12 cellular contexts compared by ENCODE assay signal in genomic region chr15:100733088-100733487, GRCh38.
DNase-seq lines count a peak whose midpoint lies in the region; ATAC-seq, FAIRE-seq and TF ChIP-seq lines count a peak whose summit lies in the region.
"Had no signal": no experiment of that assay in that cellular context is flagged by ENCODE, and none has a peak within 500 bp of the region (broad histone marks: within the 10 kb centered on the region; RNA-seq: fewer than 3 reads in every experiment).

No MANE protein-coding gene starts in this region.

- H3K4me1 ChIP-seq in HCT116 (ENCODE audit: control insufficient read depth in 1 of 2, insufficient read depth in 2 of 2, low read length in 2 of 2) (peaks cover 19 to 73% of the 10 kb centered on the region in 2 experiments), astrocyte (ENCODE audit: insufficient read depth, low read length) (peaks cover 13% of the 10 kb centered on the region), skeletal muscle tissue (ENCODE audit: control insufficient read depth in 3 of 3, insufficient read depth in 3 of 3, low read length in 3 of 3) (peaks cover 6 to 14% (median 6%) of the 10 kb centered on the region in 3 donors)

- H3K9me3 ChIP-seq in HCT116 (ENCODE audit: control insufficient read depth in 1 of 2, insufficient read depth in 1 of 2, low read depth in 1 of 2, low read length in 2 of 2) (peaks cover 0 to 6% of the 10 kb centered on the region in 2 experiments; a peak in 1 of 4 replicates), astrocyte (ENCODE audit: insufficient read depth, low read depth, low read length) (no peaks in the 10 kb centered on the region), skeletal muscle tissue (ENCODE audit: control insufficient read depth in 3 of 3, low read length in 3 of 3) (no peaks in the 10 kb centered on the region)
- H3K9me3 ChIP-seq: upper lobe of left lung had no signal

- H3K4me3 Mint-ChIP-seq in astrocyte (ENCODE audit: unreplicated experiment): no peak overlapping the region
- H3K4me3 Mint-ChIP-seq in stimulated activated memory B cell treated with anti-CD40 and anti-IgM and Interleukin-4, amounts not matched to agents 10 μg/mL and 1 μg/mL and 100 μg/mL, for 72 hours: no peak overlapping the region
- H3K4me3 Mint-ChIP-seq: dendritic cell treated with granulocyte-macrophage colony-stimulating factor and Interleukin-4, amounts not matched to agents 40 ng/mL and 50 ng/mL, for 4 days had no signal

- H4K20me1 ChIP-seq in HCT116 (ENCODE audit: insufficient read depth): no peaks in the 10 kb centered on the region
- no peaks in the 10 kb centered on the region for H4K20me1 ChIP-seq in astrocyte (ENCODE audit: insufficient read depth, low read length)

- H3K79me2 ChIP-seq in HCT116 (ENCODE audit: insufficient read depth, low read length) (no peaks in the 10 kb centered on the region), astrocyte (ENCODE audit: insufficient read depth, low read length) (no peaks in the 10 kb centered on the region)

- intact Hi-C loops in HCT116 (cut with micrococcal nuclease): no loop called here

- TF ChIP-seq CTCF in HCT116 (IDR thresholded peaks at IDR 0.05 in 2 of 3, conservative IDR thresholded peaks at IDR 0.05 in 1 of 3; ENCODE audit: borderline replicate concordance in 1 of 3, insufficient read depth in 1 of 3, low read depth in 2 of 3, low read length in 2 of 3) (no peak), astrocyte (IDR thresholded peaks at IDR 0.05; ENCODE audit: insufficient read depth, low read depth, low read length) (no peak)

- H3K4me1 Mint-ChIP-seq in astrocyte (ENCODE audit: low read depth, unreplicated experiment): peaks cover 11% of the 10 kb centered on the region
- H3K4me1 Mint-ChIP-seq in stimulated activated memory B cell treated with anti-CD40 and anti-IgM and Interleukin-4, amounts not matched to agents 10 μg/mL and 1 μg/mL and 100 μg/mL, for 72 hours: no peaks in the 10 kb centered on the region

- H3K4me3 ChIP-seq in HCT116 (replicated peaks in 1 of 2; ENCODE audit: low read depth in 1 of 2, low read length in 2 of 2) (peak overlapping the region in 1 of 2 experiments; percentile 28; a peak in 1 of 4 replicates), astrocyte (ENCODE audit: insufficient read depth, low read depth, low read length) (no peak overlapping the region), skeletal muscle tissue (ENCODE audit: low read length in 3 of 3) (no peak overlapping the region)
- H3K4me3 ChIP-seq: upper lobe of left lung had no signal

- ATAC-seq in HCT116 (peak; percentile 35), HG02798 (IDR thresholded peaks at IDR 0.05; ENCODE audit: poor library complexity, unreplicated experiment) (no peak)
- no peak for ATAC-seq in stimulated activated memory B cell treated with anti-CD40 and anti-IgM and Interleukin-4, amounts not matched to agents 10 μg/mL and 1 μg/mL and 100 μg/mL, for 72 hours

- no peak overlapping the region for H3K27ac Mint-ChIP-seq in astrocyte (ENCODE audit: unreplicated experiment)
- no peak overlapping the region for H3K27ac Mint-ChIP-seq in stimulated activated memory B cell treated with anti-CD40 and anti-IgM and Interleukin-4, amounts not matched to agents 10 μg/mL and 1 μg/mL and 100 μg/mL, for 72 hours
- H3K27ac Mint-ChIP-seq: dendritic cell treated with granulocyte-macrophage colony-stimulating factor and Interleukin-4, amounts not matched to agents 40 ng/mL and 50 ng/mL, for 4 days had no signal

- POLR2A ChIA-PET in HCT116 (lab: Charles Lee): interaction anchor here (1.0 to 1.4 kb wide), 3 partner anchors 20 to 181 kb away, joined by 4 to 5 read pairs (median 4); partner anchors contain the start of gene ALDH1A3

- no peak for TF ChIP-seq POLR2A in HCT116 (IDR thresholded peaks at IDR 0.05; ENCODE audit: borderline replicate concordance, extremely low read depth, insufficient read depth, insufficient read length)

- H3K27ac ChIP-seq in HCT116 (ENCODE audit: low read depth, low read length) (peak overlapping the region; percentile 72), astrocyte (ENCODE audit: low read depth, low read length) (peak overlapping the region; percentile 15), skeletal muscle tissue (ENCODE audit: low read depth, low read length) (peak overlapping the region; percentile 51)
- H3K27ac ChIP-seq: HL-60, upper lobe of left lung had no signal

- peaks cover 9% of the 10 kb centered on the region for H3K9me3 Mint-ChIP-seq in astrocyte (ENCODE audit: unreplicated experiment)
- H3K9me3 Mint-ChIP-seq in stimulated activated memory B cell treated with anti-CD40 and anti-IgM and Interleukin-4, amounts not matched to agents 10 μg/mL and 1 μg/mL and 100 μg/mL, for 72 hours: peaks cover 3% of the 10 kb centered on the region

- no peaks in the 10 kb centered on the region for H3K27me3 ChIP-seq in HCT116 (ENCODE audit: insufficient read depth, low read length)
- no peaks in the 10 kb centered on the region for H3K27me3 ChIP-seq in astrocyte (ENCODE audit: insufficient read depth, low read length)
- H3K27me3 ChIP-seq in skeletal muscle tissue (ENCODE audit: control insufficient read depth in 3 of 3, insufficient read depth in 3 of 3, low read length in 3 of 3): peaks cover 0 to 7% (median 0%) of the 10 kb centered on the region in 3 donors
- H3K27me3 ChIP-seq: upper lobe of left lung had no signal

- no TSS peak for BruUV-seq in HCT116 (replicated peaks; lab: Mats Ljungman, UMichigan)

- H3K9ac ChIP-seq in HCT116 (ENCODE audit: low read length): peak overlapping the region; percentile 55
- H3K9ac ChIP-seq in astrocyte (ENCODE audit: low read length): no peak overlapping the region
- no peak overlapping the region for H3K9ac ChIP-seq in skeletal muscle tissue (ENCODE audit: low read depth in 1 of 3, low read length in 3 of 3)

- RAD21 ChIA-PET in HCT116 (lab: Charles Lee; ENCODE audit: low non-redundant PET in 1 of 2, low total read pairs in 2 of 2, uncharacterized antibody in 2 of 2, unreplicated experiment in 2 of 2): no interaction called here

- FAIRE-seq in astrocyte (lab: Jason Lieb, UNC): no peak
- FAIRE-seq: G401.6, TTC549 had no signal

- H3K36me3 Mint-ChIP-seq in astrocyte (ENCODE audit: low read depth, unreplicated experiment): no peaks in the 10 kb centered on the region
- no peaks in the 10 kb centered on the region for H3K36me3 Mint-ChIP-seq in stimulated activated memory B cell treated with anti-CD40 and anti-IgM and Interleukin-4, amounts not matched to agents 10 μg/mL and 1 μg/mL and 100 μg/mL, for 72 hours

- DNase-seq in HCT116 (ENCODE audit: low read depth, low spot score) (no peak), astrocyte (ENCODE audit: low read depth) (peak; percentile 47), foreskin melanocyte (peak; percentile 79), occipital lobe (lab: John Stamatoyannopoulos, UW) (no peak)
- DNase-seq: upper lobe of left lung had no signal

- H3K36me3 ChIP-seq in HCT116 (ENCODE audit: control insufficient read depth in 1 of 2, insufficient read depth in 2 of 2, low read length in 2 of 2) (no peaks in the 10 kb centered on the region), astrocyte (ENCODE audit: insufficient read depth, low read length) (no peaks in the 10 kb centered on the region), skeletal muscle tissue (ENCODE audit: control insufficient read depth in 3 of 3, insufficient read depth in 3 of 3, low read length in 3 of 3) (no peaks in the 10 kb centered on the region)
- H3K36me3 ChIP-seq: upper lobe of left lung had no signal

- peak overlapping the region; percentile 70 for H2AFZ ChIP-seq in HCT116 (ENCODE audit: low read depth, low read length, poor library complexity, severe bottlenecking)
- H2AFZ ChIP-seq in astrocyte (ENCODE audit: low read depth, low read length): peak overlapping the region; percentile 13

- H3K27me3 Mint-ChIP-seq in astrocyte (ENCODE audit: low read depth, unreplicated experiment): peaks cover 6% of the 10 kb centered on the region
- H3K27me3 Mint-ChIP-seq in stimulated activated memory B cell treated with anti-CD40 and anti-IgM and Interleukin-4, amounts not matched to agents 10 μg/mL and 1 μg/mL and 100 μg/mL, for 72 hours: peaks cover 13% of the 10 kb centered on the region

- CTCF ChIA-PET in HCT116 (lab: Charles Lee): interaction anchor here (1.1 kb wide), 1 partner anchor 140 kb away, joined by 3 read pairs; no protein-coding TSS in a partner anchor

- no peaks in the 10 kb centered on the region for H3K9me2 ChIP-seq in HCT116 (ENCODE audit: insufficient read depth)

- no peak for TF ChIP-seq RAD21 in HCT116 (IDR thresholded peaks at IDR 0.05; ENCODE audit: low read depth)

- H3K4me2 ChIP-seq in HCT116 (ENCODE audit: low read length) (peak overlapping the region; percentile 51), astrocyte (ENCODE audit: low read length) (peak overlapping the region; percentile 27)

TF ChIP-seq in HCT116, 20 proteins besides CTCF, POLR2A, EP300 and RAD21 (continues in another document):
- TF ChIP-seq ZFX (IDR thresholded peaks at IDR 0.05): no peak
- TF ChIP-seq, protein P1, sequence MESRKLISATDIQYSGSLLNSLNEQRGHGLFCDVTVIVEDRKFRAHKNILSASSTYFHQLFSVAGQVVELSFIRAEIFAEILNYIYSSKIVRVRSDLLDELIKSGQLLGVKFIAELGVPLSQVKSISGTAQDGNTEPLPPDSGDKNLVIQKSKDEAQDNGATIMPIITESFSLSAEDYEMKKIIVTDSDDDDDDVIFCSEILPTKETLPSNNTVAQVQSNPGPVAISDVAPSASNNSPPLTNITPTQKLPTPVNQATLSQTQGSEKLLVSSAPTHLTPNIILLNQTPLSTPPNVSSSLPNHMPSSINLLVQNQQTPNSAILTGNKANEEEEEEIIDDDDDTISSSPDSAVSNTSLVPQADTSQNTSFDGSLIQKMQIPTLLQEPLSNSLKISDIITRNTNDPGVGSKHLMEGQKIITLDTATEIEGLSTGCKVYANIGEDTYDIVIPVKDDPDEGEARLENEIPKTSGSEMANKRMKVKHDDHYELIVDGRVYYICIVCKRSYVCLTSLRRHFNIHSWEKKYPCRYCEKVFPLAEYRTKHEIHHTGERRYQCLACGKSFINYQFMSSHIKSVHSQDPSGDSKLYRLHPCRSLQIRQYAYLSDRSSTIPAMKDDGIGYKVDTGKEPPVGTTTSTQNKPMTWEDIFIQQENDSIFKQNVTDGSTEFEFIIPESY (IDR thresholded peaks at IDR 0.05; ENCODE audit: extremely low read depth, insufficient replicate concordance, low read length): no peak

Comparison
In these comparisons a context has a peak if more than half of its experiments do, and no peak if none do; other contexts are left out.
1. DNase-seq: peak in astrocyte (single experiment) and foreskin melanocyte (single experiment); none in HCT116 (single experiment) and occipital lobe (single experiment).
2. H3K27ac ChIP-seq: peak in every context shown above with its lines; median percentile 72 in HCT116; 51 in skeletal muscle tissue; 15 in astrocyte.